Comparison of ENCODE assay signal across 1 cellular context in the genomic region with DNA sequence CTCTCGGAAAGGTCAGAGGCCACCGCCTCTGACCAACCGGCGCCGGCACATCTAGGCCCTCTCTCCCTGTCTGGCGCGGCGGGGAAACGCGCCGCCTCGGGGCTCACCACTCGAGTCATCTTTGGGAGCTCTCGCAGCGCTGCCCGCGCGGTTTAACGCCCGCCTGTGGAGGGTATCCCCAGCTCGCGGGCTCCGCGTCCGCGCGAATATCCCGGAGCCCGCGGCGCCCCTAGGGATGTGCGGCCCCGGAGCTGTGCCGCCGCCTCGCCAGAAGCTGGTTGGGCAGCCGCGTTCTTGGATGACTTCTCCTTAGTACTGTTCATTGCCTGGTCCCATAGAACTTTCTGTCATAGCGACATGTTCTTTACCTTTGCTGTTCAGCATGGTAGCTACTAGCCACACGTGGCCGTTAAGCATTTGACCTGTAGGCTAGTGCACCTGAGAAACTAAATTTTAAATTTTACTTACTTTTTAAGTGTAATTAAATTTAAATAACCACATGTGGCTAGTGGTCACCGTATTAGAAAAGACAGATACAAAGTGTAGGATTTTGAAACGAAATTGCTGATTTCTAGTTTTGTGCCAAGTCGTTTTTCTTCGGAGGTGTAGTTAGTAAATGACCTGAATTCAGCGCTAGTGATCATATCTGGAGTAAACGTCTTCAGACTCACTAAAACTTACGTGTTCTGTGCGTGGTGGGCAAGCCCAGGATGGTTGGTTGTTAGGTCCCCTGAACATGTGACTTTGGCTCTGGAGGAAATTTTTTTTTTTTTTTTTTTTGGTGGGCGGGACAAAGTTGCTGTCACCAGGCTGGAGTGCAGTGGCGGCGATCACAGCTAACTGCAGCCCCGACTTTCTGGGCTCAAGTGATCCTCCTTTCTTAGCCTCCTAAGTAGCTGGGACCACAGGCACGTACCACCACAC.
TF ChIP-seq lines count a peak whose summit lies in the region.

No MANE protein-coding gene starts in this region.

TF ChIP-seq in HepG2, 621 proteins besides CTCF, POLR2A, EP300 and RAD21 (continued from another document and continues in another):
- TF ChIP-seq, protein P1, sequence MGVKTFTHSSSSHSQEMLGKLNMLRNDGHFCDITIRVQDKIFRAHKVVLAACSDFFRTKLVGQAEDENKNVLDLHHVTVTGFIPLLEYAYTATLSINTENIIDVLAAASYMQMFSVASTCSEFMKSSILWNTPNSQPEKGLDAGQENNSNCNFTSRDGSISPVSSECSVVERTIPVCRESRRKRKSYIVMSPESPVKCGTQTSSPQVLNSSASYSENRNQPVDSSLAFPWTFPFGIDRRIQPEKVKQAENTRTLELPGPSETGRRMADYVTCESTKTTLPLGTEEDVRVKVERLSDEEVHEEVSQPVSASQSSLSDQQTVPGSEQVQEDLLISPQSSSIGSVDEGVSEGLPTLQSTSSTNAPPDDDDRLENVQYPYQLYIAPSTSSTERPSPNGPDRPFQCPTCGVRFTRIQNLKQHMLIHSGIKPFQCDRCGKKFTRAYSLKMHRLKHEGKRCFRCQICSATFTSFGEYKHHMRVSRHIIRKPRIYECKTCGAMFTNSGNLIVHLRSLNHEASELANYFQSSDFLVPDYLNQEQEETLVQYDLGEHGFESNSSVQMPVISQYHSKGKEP (CRISPR knock-in tag; IDR thresholded peaks at IDR 0.05) = no peak
- peak; percentile 69; the same call in 1 of the 2 replicates for TF ChIP-seq SAP130 (CRISPR knock-in tag; IDR thresholded peaks at IDR 0.05; ENCODE audit: low read depth)
- no peak for TF ChIP-seq ATF7-NPFF (CRISPR knock-in tag; IDR thresholded peaks at IDR 0.05; ENCODE audit: low read depth)
- TF ChIP-seq YY1 (IDR thresholded peaks at IDR 0.05; ENCODE audit: insufficient read depth, insufficient replicate concordance, low read depth, low read length) = no peak
- no peak for TF ChIP-seq ZNF224 (CRISPR knock-in tag; IDR thresholded peaks at IDR 0.05)
- no peak for TF ChIP-seq JARID2 (CRISPR knock-in tag; IDR thresholded peaks at IDR 0.05; ENCODE audit: insufficient replicate concordance)
- 0 out of 2 replicates have a peak, but pooled peaks have one; percentile 13 for TF ChIP-seq NCOA2 (CRISPR knock-in tag; IDR thresholded peaks at IDR 0.05)
- TF ChIP-seq, protein P2, sequence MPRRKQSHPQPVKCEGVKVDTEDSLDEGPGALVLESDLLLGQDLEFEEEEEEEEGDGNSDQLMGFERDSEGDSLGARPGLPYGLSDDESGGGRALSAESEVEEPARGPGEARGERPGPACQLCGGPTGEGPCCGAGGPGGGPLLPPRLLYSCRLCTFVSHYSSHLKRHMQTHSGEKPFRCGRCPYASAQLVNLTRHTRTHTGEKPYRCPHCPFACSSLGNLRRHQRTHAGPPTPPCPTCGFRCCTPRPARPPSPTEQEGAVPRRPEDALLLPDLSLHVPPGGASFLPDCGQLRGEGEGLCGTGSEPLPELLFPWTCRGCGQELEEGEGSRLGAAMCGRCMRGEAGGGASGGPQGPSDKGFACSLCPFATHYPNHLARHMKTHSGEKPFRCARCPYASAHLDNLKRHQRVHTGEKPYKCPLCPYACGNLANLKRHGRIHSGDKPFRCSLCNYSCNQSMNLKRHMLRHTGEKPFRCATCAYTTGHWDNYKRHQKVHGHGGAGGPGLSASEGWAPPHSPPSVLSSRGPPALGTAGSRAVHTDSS (CRISPR knock-in tag; conservative IDR thresholded peaks at IDR 0.05) = no peak
- no peak for TF ChIP-seq FOXO1 (CRISPR knock-in tag; IDR thresholded peaks at IDR 0.05)
- no peak for TF ChIP-seq FOXJ3 (CRISPR knock-in tag; IDR thresholded peaks at IDR 0.05; ENCODE audit: borderline replicate concordance)
- peak; percentile 39; the same call in 1 of the 2 replicates for TF ChIP-seq ZNF746 (CRISPR knock-in tag; IDR thresholded peaks at IDR 0.05)
- TF ChIP-seq, protein P3, sequence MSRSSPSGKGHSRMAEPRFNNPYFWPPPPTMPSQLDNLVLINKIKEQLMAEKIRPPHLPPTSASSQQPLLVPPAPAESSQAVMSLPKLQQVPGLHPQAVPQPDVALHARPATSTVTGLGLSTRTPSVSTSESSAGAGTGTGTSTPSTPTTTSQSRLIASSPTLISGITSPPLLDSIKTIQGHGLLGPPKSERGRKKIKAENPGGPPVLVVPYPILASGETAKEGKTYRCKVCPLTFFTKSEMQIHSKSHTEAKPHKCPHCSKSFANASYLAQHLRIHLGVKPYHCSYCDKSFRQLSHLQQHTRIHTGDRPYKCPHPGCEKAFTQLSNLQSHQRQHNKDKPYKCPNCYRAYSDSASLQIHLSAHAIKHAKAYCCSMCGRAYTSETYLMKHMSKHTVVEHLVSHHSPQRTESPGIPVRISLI (CRISPR knock-in tag; IDR thresholded peaks at IDR 0.05; ENCODE audit: borderline replicate concordance) = peak; percentile 96
- peak; percentile 85 for TF ChIP-seq AGO2 (optimal IDR thresholded peaks at IDR 0.05; ENCODE audit: low read depth, low read length)
- TF ChIP-seq TOPORS (CRISPR knock-in tag; IDR thresholded peaks at IDR 0.05) = no peak
- peak; percentile 12 for TF ChIP-seq RBFOX2 (IDR thresholded peaks at IDR 0.05; ENCODE audit: low read depth, low read length)
- peak; percentile 42; the same call in 1 of the 2 replicates for TF ChIP-seq ZNF446 (CRISPR knock-in tag; IDR thresholded peaks at IDR 0.05)
- TF ChIP-seq NKX3-1 (CRISPR knock-in tag; IDR thresholded peaks at IDR 0.05) = peak; percentile 17; the same call in 1 of the 2 replicates
- peak; percentile 11 for TF ChIP-seq AGO1 (IDR thresholded peaks at IDR 0.05; ENCODE audit: low read depth, low read length, poor library complexity, severe bottlenecking)
- TF ChIP-seq ZSCAN20 (CRISPR knock-in tag; IDR thresholded peaks at IDR 0.05; ENCODE audit: borderline replicate concordance) = 0 out of 2 replicates have a peak, but pooled peaks have one; percentile 24
- TF ChIP-seq ZNF709 (CRISPR knock-in tag; IDR thresholded peaks at IDR 0.05) = peak; percentile 20; the same call in 1 of the 2 replicates
- TF ChIP-seq SALL2 (CRISPR knock-in tag; IDR thresholded peaks at IDR 0.05) = no peak
- TF ChIP-seq, protein P4, sequence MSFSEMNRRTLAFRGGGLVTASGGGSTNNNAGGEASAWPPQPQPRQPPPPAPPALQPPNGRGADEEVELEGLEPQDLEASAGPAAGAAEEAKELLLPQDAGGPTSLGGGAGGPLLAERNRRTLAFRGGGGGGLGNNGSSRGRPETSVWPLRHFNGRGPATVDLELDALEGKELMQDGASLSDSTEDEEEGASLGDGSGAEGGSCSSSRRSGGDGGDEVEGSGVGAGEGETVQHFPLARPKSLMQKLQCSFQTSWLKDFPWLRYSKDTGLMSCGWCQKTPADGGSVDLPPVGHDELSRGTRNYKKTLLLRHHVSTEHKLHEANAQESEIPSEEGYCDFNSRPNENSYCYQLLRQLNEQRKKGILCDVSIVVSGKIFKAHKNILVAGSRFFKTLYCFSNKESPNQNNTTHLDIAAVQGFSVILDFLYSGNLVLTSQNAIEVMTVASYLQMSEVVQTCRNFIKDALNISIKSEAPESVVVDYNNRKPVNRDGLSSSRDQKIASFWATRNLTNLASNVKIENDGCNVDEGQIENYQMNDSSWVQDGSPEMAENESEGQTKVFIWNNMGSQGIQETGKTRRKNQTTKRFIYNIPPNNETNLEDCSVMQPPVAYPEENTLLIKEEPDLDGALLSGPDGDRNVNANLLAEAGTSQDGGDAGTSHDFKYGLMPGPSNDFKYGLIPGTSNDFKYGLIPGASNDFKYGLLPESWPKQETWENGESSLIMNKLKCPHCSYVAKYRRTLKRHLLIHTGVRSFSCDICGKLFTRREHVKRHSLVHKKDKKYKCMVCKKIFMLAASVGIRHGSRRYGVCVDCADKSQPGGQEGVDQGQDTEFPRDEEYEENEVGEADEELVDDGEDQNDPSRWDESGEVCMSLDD (CRISPR knock-in tag; IDR thresholded peaks at IDR 0.05; ENCODE audit: borderline replicate concordance) = no peak
- TF ChIP-seq, protein P5, sequence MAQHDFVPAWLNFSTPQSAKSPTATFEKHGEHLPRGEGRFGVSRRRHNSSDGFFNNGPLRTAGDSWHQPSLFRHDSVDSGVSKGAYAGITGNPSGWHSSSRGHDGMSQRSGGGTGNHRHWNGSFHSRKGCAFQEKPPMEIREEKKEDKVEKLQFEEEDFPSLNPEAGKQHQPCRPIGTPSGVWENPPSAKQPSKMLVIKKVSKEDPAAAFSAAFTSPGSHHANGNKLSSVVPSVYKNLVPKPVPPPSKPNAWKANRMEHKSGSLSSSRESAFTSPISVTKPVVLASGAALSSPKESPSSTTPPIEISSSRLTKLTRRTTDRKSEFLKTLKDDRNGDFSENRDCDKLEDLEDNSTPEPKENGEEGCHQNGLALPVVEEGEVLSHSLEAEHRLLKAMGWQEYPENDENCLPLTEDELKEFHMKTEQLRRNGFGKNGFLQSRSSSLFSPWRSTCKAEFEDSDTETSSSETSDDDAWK (CRISPR knock-in tag; IDR thresholded peaks at IDR 0.05) = no peak
- TF ChIP-seq ZNF589 (CRISPR knock-in tag; conservative IDR thresholded peaks at IDR 0.05) = no peak
- TF ChIP-seq, protein P6, sequence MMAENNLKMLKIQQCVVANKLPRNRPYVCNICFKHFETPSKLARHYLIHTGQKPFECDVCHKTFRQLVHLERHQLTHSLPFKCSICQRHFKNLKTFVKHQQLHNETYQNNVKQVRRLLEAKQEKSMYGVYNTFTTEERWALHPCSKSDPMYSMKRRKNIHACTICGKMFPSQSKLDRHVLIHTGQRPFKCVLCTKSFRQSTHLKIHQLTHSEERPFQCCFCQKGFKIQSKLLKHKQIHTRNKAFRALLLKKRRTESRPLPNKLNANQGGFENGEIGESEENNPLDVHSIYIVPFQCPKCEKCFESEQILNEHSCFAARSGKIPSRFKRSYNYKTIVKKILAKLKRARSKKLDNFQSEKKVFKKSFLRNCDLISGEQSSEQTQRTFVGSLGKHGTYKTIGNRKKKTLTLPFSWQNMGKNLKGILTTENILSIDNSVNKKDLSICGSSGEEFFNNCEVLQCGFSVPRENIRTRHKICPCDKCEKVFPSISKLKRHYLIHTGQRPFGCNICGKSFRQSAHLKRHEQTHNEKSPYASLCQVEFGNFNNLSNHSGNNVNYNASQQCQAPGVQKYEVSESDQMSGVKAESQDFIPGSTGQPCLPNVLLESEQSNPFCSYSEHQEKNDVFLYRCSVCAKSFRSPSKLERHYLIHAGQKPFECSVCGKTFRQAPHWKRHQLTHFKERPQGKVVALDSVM (CRISPR knock-in tag; IDR thresholded peaks at IDR 0.05) = peak; percentile 20; the same call in 1 of the 2 replicates
- TF ChIP-seq, protein P7, sequence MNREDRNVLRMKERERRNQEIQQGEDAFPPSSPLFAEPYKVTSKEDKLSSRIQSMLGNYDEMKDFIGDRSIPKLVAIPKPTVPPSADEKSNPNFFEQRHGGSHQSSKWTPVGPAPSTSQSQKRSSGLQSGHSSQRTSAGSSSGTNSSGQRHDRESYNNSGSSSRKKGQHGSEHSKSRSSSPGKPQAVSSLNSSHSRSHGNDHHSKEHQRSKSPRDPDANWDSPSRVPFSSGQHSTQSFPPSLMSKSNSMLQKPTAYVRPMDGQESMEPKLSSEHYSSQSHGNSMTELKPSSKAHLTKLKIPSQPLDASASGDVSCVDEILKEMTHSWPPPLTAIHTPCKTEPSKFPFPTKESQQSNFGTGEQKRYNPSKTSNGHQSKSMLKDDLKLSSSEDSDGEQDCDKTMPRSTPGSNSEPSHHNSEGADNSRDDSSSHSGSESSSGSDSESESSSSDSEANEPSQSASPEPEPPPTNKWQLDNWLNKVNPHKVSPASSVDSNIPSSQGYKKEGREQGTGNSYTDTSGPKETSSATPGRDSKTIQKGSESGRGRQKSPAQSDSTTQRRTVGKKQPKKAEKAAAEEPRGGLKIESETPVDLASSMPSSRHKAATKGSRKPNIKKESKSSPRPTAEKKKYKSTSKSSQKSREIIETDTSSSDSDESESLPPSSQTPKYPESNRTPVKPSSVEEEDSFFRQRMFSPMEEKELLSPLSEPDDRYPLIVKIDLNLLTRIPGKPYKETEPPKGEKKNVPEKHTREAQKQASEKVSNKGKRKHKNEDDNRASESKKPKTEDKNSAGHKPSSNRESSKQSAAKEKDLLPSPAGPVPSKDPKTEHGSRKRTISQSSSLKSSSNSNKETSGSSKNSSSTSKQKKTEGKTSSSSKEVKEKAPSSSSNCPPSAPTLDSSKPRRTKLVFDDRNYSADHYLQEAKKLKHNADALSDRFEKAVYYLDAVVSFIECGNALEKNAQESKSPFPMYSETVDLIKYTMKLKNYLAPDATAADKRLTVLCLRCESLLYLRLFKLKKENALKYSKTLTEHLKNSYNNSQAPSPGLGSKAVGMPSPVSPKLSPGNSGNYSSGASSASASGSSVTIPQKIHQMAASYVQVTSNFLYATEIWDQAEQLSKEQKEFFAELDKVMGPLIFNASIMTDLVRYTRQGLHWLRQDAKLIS (CRISPR knock-in tag; IDR thresholded peaks at IDR 0.05) = no peak
- TF ChIP-seq ZNF136 (CRISPR knock-in tag; IDR thresholded peaks at IDR 0.05; ENCODE audit: low read depth) = no peak
- peak; percentile 57 for TF ChIP-seq POLR2AphosphoS5 (IDR thresholded peaks at IDR 0.05; ENCODE audit: low read depth, low read length)
- TF ChIP-seq, protein P8, sequence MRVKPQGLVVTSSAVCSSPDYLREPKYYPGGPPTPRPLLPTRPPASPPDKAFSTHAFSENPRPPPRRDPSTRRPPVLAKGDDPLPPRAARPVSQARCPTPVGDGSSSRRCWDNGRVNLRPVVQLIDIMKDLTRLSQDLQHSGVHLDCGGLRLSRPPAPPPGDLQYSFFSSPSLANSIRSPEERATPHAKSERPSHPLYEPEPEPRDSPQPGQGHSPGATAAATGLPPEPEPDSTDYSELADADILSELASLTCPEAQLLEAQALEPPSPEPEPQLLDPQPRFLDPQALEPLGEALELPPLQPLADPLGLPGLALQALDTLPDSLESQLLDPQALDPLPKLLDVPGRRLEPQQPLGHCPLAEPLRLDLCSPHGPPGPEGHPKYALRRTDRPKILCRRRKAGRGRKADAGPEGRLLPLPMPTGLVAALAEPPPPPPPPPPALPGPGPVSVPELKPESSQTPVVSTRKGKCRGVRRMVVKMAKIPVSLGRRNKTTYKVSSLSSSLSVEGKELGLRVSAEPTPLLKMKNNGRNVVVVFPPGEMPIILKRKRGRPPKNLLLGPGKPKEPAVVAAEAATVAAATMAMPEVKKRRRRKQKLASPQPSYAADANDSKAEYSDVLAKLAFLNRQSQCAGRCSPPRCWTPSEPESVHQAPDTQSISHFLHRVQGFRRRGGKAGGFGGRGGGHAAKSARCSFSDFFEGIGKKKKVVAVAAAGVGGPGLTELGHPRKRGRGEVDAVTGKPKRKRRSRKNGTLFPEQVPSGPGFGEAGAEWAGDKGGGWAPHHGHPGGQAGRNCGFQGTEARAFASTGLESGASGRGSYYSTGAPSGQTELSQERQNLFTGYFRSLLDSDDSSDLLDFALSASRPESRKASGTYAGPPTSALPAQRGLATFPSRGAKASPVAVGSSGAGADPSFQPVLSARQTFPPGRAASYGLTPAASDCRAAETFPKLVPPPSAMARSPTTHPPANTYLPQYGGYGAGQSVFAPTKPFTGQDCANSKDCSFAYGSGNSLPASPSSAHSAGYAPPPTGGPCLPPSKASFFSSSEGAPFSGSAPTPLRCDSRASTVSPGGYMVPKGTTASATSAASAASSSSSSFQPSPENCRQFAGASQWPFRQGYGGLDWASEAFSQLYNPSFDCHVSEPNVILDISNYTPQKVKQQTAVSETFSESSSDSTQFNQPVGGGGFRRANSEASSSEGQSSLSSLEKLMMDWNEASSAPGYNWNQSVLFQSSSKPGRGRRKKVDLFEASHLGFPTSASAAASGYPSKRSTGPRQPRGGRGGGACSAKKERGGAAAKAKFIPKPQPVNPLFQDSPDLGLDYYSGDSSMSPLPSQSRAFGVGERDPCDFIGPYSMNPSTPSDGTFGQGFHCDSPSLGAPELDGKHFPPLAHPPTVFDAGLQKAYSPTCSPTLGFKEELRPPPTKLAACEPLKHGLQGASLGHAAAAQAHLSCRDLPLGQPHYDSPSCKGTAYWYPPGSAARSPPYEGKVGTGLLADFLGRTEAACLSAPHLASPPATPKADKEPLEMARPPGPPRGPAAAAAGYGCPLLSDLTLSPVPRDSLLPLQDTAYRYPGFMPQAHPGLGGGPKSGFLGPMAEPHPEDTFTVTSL (CRISPR knock-in tag; IDR thresholded peaks at IDR 0.05; ENCODE audit: borderline replicate concordance) = no peak
- TF ChIP-seq BRCA1 (CRISPR knock-in tag; IDR thresholded peaks at IDR 0.05) = no peak
- TF ChIP-seq TGIF2 (CRISPR knock-in tag; IDR thresholded peaks at IDR 0.05) = peak; percentile 41; the same call in 1 of the 2 replicates
- no peak for TF ChIP-seq ZNF556 (CRISPR knock-in tag; IDR thresholded peaks at IDR 0.05; ENCODE audit: borderline replicate concordance)
- 0 out of 4 replicates have a peak, but pooled peaks of 1 of the 2 experiments have one; percentile 33 for TF ChIP-seq KLF16 (CRISPR knock-in tag; IDR thresholded peaks at IDR 0.05)
